In the genomic region with DNA sequence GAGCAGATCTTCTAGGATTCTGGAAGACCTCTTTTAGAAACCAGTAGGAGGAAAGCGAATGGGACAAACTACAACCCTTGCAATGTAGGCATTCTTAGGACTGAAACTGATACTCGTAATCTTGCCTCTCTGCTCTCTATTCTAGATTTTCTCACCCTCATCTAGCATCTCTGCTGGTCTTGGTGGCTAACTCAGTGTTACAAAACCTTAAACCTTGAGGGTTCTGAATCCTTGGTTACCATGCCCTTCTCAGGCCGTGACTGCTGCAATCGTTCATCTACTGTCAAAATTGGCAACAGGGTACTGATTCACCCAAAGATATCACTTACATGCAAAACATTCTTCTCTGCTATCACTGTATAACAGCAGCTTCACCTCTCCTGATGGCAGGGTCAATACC, we compare ENCODE assay signal across 24 cellular contexts.
"Had no signal": no experiment of that assay in that cellular context is flagged by ENCODE, and none has a peak within 500 bp of the region (broad histone marks: within the 10 kb centered on the region; RNA-seq: fewer than 3 reads in every experiment).

No MANE protein-coding gene starts in this region.

- H3K36me3 ChIP-seq: ascending aorta, MG63 had no signal

- H3K9me3 ChIP-seq: ascending aorta, body of pancreas, MG63 had no signal

- H3K4me3 ChIP-seq: ascending aorta, body of pancreas, MG63, PC-9 had no signal

- H3K4me1 ChIP-seq: ascending aorta, body of pancreas had no signal

- ATAC-seq: activated CD8-positive, alpha-beta T cell treated with anti-CD3 and anti-CD28 coated beads, Interleukin-2, amount 10 ng/mL, durations not matched to agents 7 days and 5 days; activated naive CD4-positive, alpha-beta T cell treated with anti-CD3 and anti-CD28 coated beads, Interleukin-2, amount 50 U/mL, for 72 hours; activated naive CD8-positive, alpha-beta T cell treated with anti-CD3 and anti-CD28 coated beads, Interleukin-2, amount 50 U/mL, for 24 hours; body of pancreas; WTC11 had no signal

- H2AFZ ChIP-seq: PC-9 had no signal

- DNase-seq: activated CD4-positive, alpha-beta T cell treated with anti-CD3 and anti-CD28 coated beads for 48 hours; activated CD4-positive, alpha-beta T cell treated with anti-CD3 and anti-CD28 coated beads, Interleukin-2, amount 50 U/mL, for 4 hours; activated CD4-positive, CD25-positive, alpha-beta regulatory T cell treated with anti-CD3 and anti-CD28 coated beads, Interleukin-2, amount 50 U/mL, for 72 hours; activated CD8-positive, alpha-beta T cell treated with anti-CD3 and anti-CD28 coated beads, Interleukin-2, amount 10 ng/mL, durations not matched to agents 7 days and 5 days; activated effector memory CD4-positive, alpha-beta T cell treated with anti-CD3 and anti-CD28 coated beads, Interleukin-2, amount 50 U/mL, for 16 hours; activated naive CD4-positive, alpha-beta T cell treated with Interleukin-2 at 50 U/mL for 16 hours; activated naive CD8-positive, alpha-beta T cell treated with anti-CD3 and anti-CD28 coated beads, Interleukin-2, amount 50 U/mL, for 24 hours; activated T-cell treated with anti-CD3 and anti-CD28 coated beads, Interleukin-2, amount 50 U/mL, for 24 hours; amniotic stem cell; body of pancreas; central memory CD4-positive, alpha-beta T cell; MG63; NCI-H1105; NCI-H1436; NCI-H1694 treated with DMSO at 0.1 percent for 48 hours; NCI-H2029 treated with DMSO at 0.1 percent for 48 hours; NCI-H345; NCI-H510A; NCI-H69; PC-9; SHP77 treated with DMSO at 0.1 percent for 48 hours had no signal

- H3K27ac ChIP-seq: ascending aorta, body of pancreas, PC-9 had no signal

- H3K27me3 ChIP-seq: ascending aorta, body of pancreas, MG63 had no signal

- H3K4me2 ChIP-seq: PC-9 had no signal
